10 cellular contexts compared by ENCODE assay signal in the genomic region with DNA sequence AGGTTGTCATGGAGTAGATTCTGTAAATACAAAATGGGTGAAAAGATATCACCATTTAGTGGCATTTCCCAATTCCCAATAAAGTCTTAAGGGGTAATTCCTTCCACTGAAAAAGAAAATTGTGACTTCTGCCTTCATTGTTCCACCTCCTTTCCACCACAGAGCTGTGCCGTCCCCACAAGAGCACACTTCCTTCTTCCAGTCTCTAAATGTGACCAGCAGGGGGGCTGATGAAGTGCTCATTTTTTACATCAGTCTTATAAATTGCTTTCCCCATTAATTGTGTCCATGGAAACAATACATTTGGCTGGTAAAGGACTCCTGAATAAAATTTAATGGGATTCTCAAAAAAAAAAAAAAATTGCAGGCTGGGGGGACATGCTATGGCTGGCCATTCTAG.
A peak's percentile ranks its signal among the peaks of the same experiment; 100 is the strongest.
DNase-seq lines count a peak whose midpoint lies in the region; ATAC-seq and TF ChIP-seq lines count a peak whose summit lies in the region.
"Had no signal": no experiment of that assay in that cellular context is flagged by ENCODE, and none has a peak within 500 bp of the region (broad histone marks: within the 10 kb centered on the region; RNA-seq: fewer than 3 reads in every experiment).

No MANE protein-coding gene starts in this region.

- peaks cover 0 to 13% (median 0%) of the 10 kb centered on the region in 45 donors for H3K27me3 ChIP-seq in dorsolateral prefrontal cortex

- peak in 8 of 56 donors; percentile 12 to 25 (median 20) for TF ChIP-seq CTCF in dorsolateral prefrontal cortex (IDR thresholded peaks at IDR 0.05 in 54 of 56, conservative IDR thresholded peaks at IDR 0.05 in 2 of 56; ENCODE audit: low read depth in 1 of 56, partially characterized antibody in 56 of 56)

- ATAC-seq in HG03565 (IDR thresholded peaks at IDR 0.05; ENCODE audit: unreplicated experiment) (no peak), esophagus mucosa (no peak)

- H3K27ac ChIP-seq in dorsolateral prefrontal cortex: no peak overlapping the region

- intact Hi-C loops in dorsolateral prefrontal cortex (cut with DNase I): no loop called here

- DNase-seq in DMS153 (lab: John Stamatoyannopoulos, UW) (peak; percentile 28), DMS153 treated with DMSO at 0.1 percent for 48 hours (lab: John Stamatoyannopoulos, UW; ENCODE audit: unreplicated experiment) (no peak), HT-29 (ENCODE audit: low spot score) (peak; percentile 21), SW480 (ENCODE audit: low spot score) (peak; percentile 16), medulla oblongata (ENCODE audit: extremely low spot score) (peak; percentile 20), dorsolateral prefrontal cortex (no peak)
- DNase-seq: activated CD4-positive, alpha-beta T cell treated with anti-CD3 and anti-CD28 coated beads, Interleukin-2, amount 10 ng/mL, durations not matched to agents 24 days and 14 days; effector CD4-positive, alpha-beta T cell had no signal

- no peak overlapping the region for H3K4me3 ChIP-seq in dorsolateral prefrontal cortex

Comparison
In these comparisons a context has a peak if more than half of its experiments do, and no peak if none do; other contexts are left out.
1. DNase-seq: peak in DMS153 (single experiment), HT-29 (single experiment), SW480 (single experiment) and medulla oblongata (single experiment); none in DMS153 treated with DMSO at 0.1 percent for 48 hours (single experiment) and dorsolateral prefrontal cortex (0 of 10).